22 cellular contexts compared by ENCODE assay signal in the genomic region with DNA sequence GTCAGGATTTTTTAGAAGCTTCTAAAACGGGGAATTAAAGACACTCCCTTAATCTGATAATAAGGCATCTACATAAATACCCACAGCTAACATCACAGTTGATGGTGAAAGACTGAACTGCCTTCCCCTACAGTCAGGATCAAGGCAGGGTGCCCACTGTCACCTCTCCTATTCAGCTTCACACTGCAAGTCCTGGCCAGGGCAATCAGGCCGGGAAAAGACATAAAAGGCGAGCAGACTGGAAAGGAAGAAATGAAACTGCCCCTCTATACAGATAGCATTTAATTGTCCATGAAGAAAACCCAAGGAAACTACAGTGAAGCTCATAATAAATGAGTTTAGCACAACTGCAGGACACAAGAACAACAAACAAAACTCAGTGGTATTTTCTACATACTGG.
"Had no signal": no experiment of that assay in that cellular context is flagged by ENCODE, and none has a peak within 500 bp of the region (broad histone marks: within the 10 kb centered on the region; RNA-seq: fewer than 3 reads in every experiment).

No MANE protein-coding gene starts in this region.

- H3K4me1 ChIP-seq: Peyer's patch had no signal

- H3K4me3 ChIP-seq: MG63, Peyer's patch had no signal

- H3K9me3 ChIP-seq: MG63, Peyer's patch had no signal

- H3K9me3 Mint-ChIP-seq: activated naive CD4-positive, alpha-beta T cell treated with anti-CD3 and anti-CD28 coated beads, Interleukin-2, amount 50 U/mL, for 72 hours; activated T-cell treated with anti-CD3 and anti-CD28 coated beads, Interleukin-2, amount 50 U/mL, for 4 hours; WTC11 had no signal

- ATAC-seq: activated CD8-positive, alpha-beta T cell treated with anti-CD3 and anti-CD28 coated beads, Interleukin-2, amount 10 ng/mL, durations not matched to agents 7 days and 5 days; activated naive CD4-positive, alpha-beta T cell treated with anti-CD3 and anti-CD28 coated beads, Interleukin-2, amount 50 U/mL, for 72 hours; activated T-cell treated with anti-CD3 and anti-CD28 coated beads, Interleukin-2, amount 50 U/mL, for 4 hours; T-helper 17 cell had no signal

- H3K27ac ChIP-seq: Peyer's patch had no signal

- H3K27me3 Mint-ChIP-seq: T-helper 17 cell had no signal

- H3K27me3 ChIP-seq: MG63, Peyer's patch had no signal

- DNase-seq: activated CD4-positive, alpha-beta T cell treated with anti-CD3 and anti-CD28 coated beads for 48 hours; activated CD4-positive, alpha-beta T cell treated with anti-CD3 and anti-CD28 coated beads, Interleukin-2, amount 50 U/mL, for 4 hours; activated CD4-positive, CD25-positive, alpha-beta regulatory T cell treated with anti-CD3 and anti-CD28 coated beads, Interleukin-2, amount 50 U/mL, for 72 hours; activated CD8-positive, alpha-beta memory T cell treated with anti-CD3 and anti-CD28 coated beads, Interleukin-2, amount 50 U/mL, for 48 hours; activated CD8-positive, alpha-beta T cell treated with anti-CD3 and anti-CD28 coated beads, Interleukin-2, amount 10 ng/mL, durations not matched to agents 7 days and 5 days; activated effector memory CD4-positive, alpha-beta T cell treated with anti-CD3 and anti-CD28 coated beads, Interleukin-2, amount 50 U/mL, for 16 hours; activated naive CD4-positive, alpha-beta T cell treated with Interleukin-2 at 50 U/mL for 16 hours; activated T-cell treated with anti-CD3 and anti-CD28 coated beads, Interleukin-2, amount 50 U/mL, for 4 hours; MG63; MV-4-11; NCI-H1105; NCI-H1436 treated with DMSO at 0.1 percent for 48 hours; NCI-H187 treated with DMSO at 0.1 percent for 48 hours; NCI-H2081 treated with DMSO at 0.1 percent for 48 hours; NCI-H446; NCI-H524; Peyer's patch; SIG-M5; T-helper 17 cell; T-helper 9 cell had no signal

- H3K27ac Mint-ChIP-seq: activated CD8-positive, alpha-beta T cell treated with anti-CD3 and anti-CD28 coated beads, Interleukin-2, amount 10 ng/mL, durations not matched to agents 7 days and 5 days; activated naive CD4-positive, alpha-beta T cell treated with anti-CD3 and anti-CD28 coated beads, Interleukin-2, amount 50 U/mL, for 72 hours; T-helper 17 cell; WTC11 had no signal

- H3K4me3 Mint-ChIP-seq: activated CD8-positive, alpha-beta T cell treated with anti-CD3 and anti-CD28 coated beads, Interleukin-2, amount 10 ng/mL, durations not matched to agents 7 days and 5 days; activated T-cell treated with anti-CD3 and anti-CD28 coated beads, Interleukin-2, amount 50 U/mL, for 4 hours; T-helper 17 cell; WTC11 had no signal
